In the genomic region with DNA sequence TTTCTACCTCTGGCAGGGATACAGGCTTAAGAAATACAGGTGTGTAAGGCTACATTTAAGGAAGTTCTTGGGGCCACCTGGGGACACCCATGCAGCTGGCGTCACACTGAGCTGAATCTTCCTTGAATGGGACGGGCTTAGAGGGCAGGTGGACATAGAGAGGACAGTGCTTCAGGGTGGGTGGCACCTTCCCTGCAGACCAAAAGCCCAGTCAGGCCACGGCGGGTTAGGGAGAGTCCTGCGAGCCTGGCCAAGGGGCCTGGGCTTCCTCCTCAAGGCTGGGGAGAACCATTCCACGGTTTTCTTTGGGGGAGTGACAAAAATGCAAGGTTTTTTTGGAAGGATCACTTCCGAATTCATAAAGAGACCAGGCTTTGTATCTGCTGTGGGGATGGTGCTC, we compare ENCODE assay signal across 6 cellular contexts.
"Had no signal": no experiment of that assay in that cellular context is flagged by ENCODE, and none has a peak within 500 bp of the region (broad histone marks: within the 10 kb centered on the region; RNA-seq: fewer than 3 reads in every experiment).

No MANE protein-coding gene starts in this region.

- H2AFZ ChIP-seq: GM23248 had no signal

- DNase-seq: GM23248, GOT3, H9, HCEC 1CT, IMR-90 had no signal

- H3K9ac ChIP-seq: GM23248 had no signal

- H3K4me3 ChIP-seq: GM23248, K562 had no signal

- H3K27ac ChIP-seq: GM23248 had no signal

- ATAC-seq: K562 had no signal
